9 cellular contexts compared by ENCODE assay signal in the genomic region with DNA sequence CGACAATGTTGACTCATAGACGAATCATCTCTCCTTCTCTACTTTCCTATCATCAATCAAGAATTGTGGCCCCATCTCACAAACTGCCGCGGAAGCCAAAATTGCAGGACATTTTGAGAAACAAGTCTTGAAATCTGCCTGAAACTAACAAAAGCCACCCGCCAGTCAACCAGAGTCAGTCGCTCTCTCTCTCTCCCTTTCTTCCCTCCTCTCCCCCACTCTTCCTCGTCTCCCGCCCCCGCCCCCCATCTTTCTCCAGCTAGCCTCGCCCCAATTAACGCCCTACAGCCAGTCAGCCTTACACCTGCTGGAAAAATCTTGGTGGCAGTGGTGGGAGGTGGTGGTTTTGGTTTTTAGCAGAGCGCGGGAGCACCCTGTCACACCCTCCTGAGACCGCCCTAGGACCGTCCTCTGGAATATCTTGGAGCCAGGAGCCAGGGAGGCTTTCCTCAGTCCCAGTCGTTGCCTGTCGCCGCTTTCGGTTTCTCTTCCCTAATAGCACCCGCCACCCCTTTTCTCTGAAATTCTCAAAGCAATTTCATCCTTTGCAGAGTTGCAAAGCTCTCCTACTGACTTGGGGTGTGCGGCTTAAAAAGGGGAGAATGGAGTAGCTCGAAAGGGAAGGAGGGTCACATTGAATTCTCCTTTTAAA.
DNase-seq lines count a peak whose midpoint lies in the region; ATAC-seq lines count a peak whose summit lies in the region.
"Had no signal": no experiment of that assay in that cellular context is flagged by ENCODE, and none has a peak within 500 bp of the region (broad histone marks: within the 10 kb centered on the region; RNA-seq: fewer than 3 reads in every experiment).

No MANE protein-coding gene starts in this region.

- H3K27me3 ChIP-seq in right cardiac atrium (ENCODE audit: control insufficient read depth, insufficient read depth) (no peaks in the 10 kb centered on the region), skeletal muscle tissue (ENCODE audit: control insufficient read depth in 3 of 3, insufficient read depth in 3 of 3, low read length in 3 of 3) (peaks cover 62 to 66% (median 65%) of the 10 kb centered on the region in 3 donors)

- intact Hi-C loops in right cardiac atrium (cut with DNase I) = loop anchor here in 1 of 4 donors (10.0 kb wide), 1 partner anchor 1037 kb away; no protein-coding TSS in a partner anchor

- no peaks in the 10 kb centered on the region for H3K4me1 ChIP-seq in right cardiac atrium (ENCODE audit: control insufficient read depth, insufficient read depth, low read length)
- peaks cover 22 to 30% (median 27%) of the 10 kb centered on the region in 3 donors for H3K4me1 ChIP-seq in skeletal muscle tissue (ENCODE audit: control insufficient read depth in 3 of 3, insufficient read depth in 3 of 3, low read length in 3 of 3)

- DNase-seq in DMS53 (lab: John Stamatoyannopoulos, UW) = peak; percentile 68
- no peak for DNase-seq in DMS53 treated with DMSO at 0.1 percent for 48 hours (lab: John Stamatoyannopoulos, UW; ENCODE audit: unreplicated experiment)
- DNase-seq in RPMI8226 = peak; percentile 26
- no peak for DNase-seq in right cardiac atrium
- no peak for DNase-seq in stimulated activated CD4-positive, alpha-beta T cell treated with anti-CD3 and anti-CD28 coated beads, Interleukin-2, amount 100 ng/mL, for 48 hours
- DNase-seq in HuH-7 (ENCODE audit: low spot score) = no peak

- H3K27ac ChIP-seq in right cardiac atrium (ENCODE audit: low read length) (no peak overlapping the region), skeletal muscle tissue (ENCODE audit: low read depth, low read length) (no peak overlapping the region)
- H3K27ac ChIP-seq: 22Rv1 had no signal

- no peaks in the 10 kb centered on the region for H3K9me3 ChIP-seq in right cardiac atrium (ENCODE audit: control insufficient read depth, low read length)
- H3K9me3 ChIP-seq in skeletal muscle tissue (ENCODE audit: control insufficient read depth in 3 of 3, low read length in 3 of 3) = no peaks in the 10 kb centered on the region

- 4% methylated on average over 22 of the region's 22 CpGs for WGBS in right cardiac atrium

- peak overlapping the region in 2 of 3 donors; percentile 45 to 46 for H3K9ac ChIP-seq in skeletal muscle tissue (ENCODE audit: low read depth in 1 of 3, low read length in 3 of 3)

- no peaks in the 10 kb centered on the region for H3K36me3 ChIP-seq in skeletal muscle tissue (ENCODE audit: control insufficient read depth in 3 of 3, insufficient read depth in 3 of 3, low read length in 3 of 3)

- ATAC-seq in right cardiac atrium (peak in 1 of 2 donors; percentile 64), GM21529 (IDR thresholded peaks at IDR 0.05; ENCODE audit: unreplicated experiment) (no peak)

- peak overlapping the region; percentile 79 for H3K4me3 ChIP-seq in right cardiac atrium (ENCODE audit: low read length)
- peak overlapping the region; percentile 71 to 74 (median 72) for H3K4me3 ChIP-seq in skeletal muscle tissue (ENCODE audit: low read length in 3 of 3)

Comparison
In these comparisons a context has a peak if more than half of its experiments do, and no peak if none do; other contexts are left out.
1. DNase-seq: peak in DMS53 (single experiment) and RPMI8226 (single experiment); none in DMS53 treated with DMSO at 0.1 percent for 48 hours (single experiment), right cardiac atrium (0 of 3), stimulated activated CD4-positive, alpha-beta T cell treated with anti-CD3 and anti-CD28 coated beads, Interleukin-2, amount 100 ng/mL, for 48 hours (0 of 2) and HuH-7 (single experiment).